Comparison of ENCODE assay signal across 8 cellular contexts in the genomic region with DNA sequence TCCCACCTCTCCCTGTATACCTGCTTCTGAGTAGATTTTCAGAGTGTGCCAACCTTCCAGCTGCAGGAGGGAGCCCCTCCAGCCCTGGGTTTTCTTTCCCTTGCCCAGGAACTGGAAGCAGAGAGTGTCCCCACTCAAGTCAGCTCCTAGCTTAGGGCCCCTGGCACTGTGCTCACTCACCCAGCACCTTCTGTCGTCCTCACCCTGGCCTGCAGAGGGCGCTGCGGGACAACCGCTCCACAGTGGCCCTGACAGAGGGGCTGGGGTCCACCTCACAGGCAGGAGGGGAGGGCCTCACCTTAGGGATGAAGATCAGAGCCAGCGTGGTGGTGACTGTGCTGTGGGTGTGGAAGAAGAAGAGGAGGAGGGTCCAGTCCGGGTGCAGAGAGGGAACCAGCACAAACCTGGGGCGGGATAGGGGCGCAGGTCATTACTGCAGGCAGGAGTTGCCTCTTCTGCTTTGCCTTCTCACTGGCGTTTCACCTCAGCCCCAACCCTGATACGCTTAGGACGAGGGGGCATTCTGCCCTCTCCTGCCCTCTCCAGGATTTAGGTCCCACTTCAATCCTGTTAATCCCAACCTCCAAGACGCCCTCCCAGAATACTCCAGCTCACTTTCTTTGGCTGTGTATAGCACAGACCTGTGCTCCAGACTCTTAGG. TPM values are rescaled to one million over a fixed set of nuclear protein-coding genes. Genes with fewer than 3 reads are reported as not detected.
A peak's percentile ranks its signal among the peaks of the same experiment; 100 is the strongest.
DNase-seq lines count a peak whose midpoint lies in the region; ATAC-seq and TF ChIP-seq lines count a peak whose summit lies in the region.

No MANE protein-coding gene starts in this region.

- intact Hi-C loops in activated T-helper 2 cell treated with anti-CD3 and anti-CD28 coated beads, Interferon-gamma antibody, Interleukin-2, Interleukin-4, amounts not matched to agents 10 μg/mL and 5 μg/mL and 100 μg/mL, durations not matched to agents 14 hours and 24 hours and 36 hours (cut with micrococcal nuclease), result no loop called here

- no peak overlapping the region for H3K27ac Mint-ChIP-seq in activated T-helper 2 cell treated with anti-CD3 and anti-CD28 coated beads, Interferon-gamma antibody, Interleukin-2, Interleukin-4, amounts not matched to agents 10 μg/mL and 5 μg/mL and 100 μg/mL, durations not matched to agents 14 hours and 24 hours and 36 hours
- no peak overlapping the region for H3K27ac Mint-ChIP-seq in type B pancreatic cell

- peaks cover 2% of the 10 kb centered on the region for H3K27me3 Mint-ChIP-seq in activated T-helper 2 cell treated with anti-CD3 and anti-CD28 coated beads, Interferon-gamma antibody, Interleukin-2, Interleukin-4, amounts not matched to agents 10 μg/mL and 5 μg/mL and 100 μg/mL, durations not matched to agents 14 hours and 24 hours and 36 hours (ENCODE audit: low read depth)
- H3K27me3 Mint-ChIP-seq in type B pancreatic cell, result peaks cover 15% of the 10 kb centered on the region

- no peaks in the 10 kb centered on the region for H3K36me3 Mint-ChIP-seq in activated T-helper 2 cell treated with anti-CD3 and anti-CD28 coated beads, Interferon-gamma antibody, Interleukin-2, Interleukin-4, amounts not matched to agents 10 μg/mL and 5 μg/mL and 100 μg/mL, durations not matched to agents 14 hours and 24 hours and 36 hours (ENCODE audit: low read depth)
- no peaks in the 10 kb centered on the region for H3K36me3 Mint-ChIP-seq in type B pancreatic cell

- no peaks in the 10 kb centered on the region for H3K9me3 Mint-ChIP-seq in activated T-helper 2 cell treated with anti-CD3 and anti-CD28 coated beads, Interferon-gamma antibody, Interleukin-2, Interleukin-4, amounts not matched to agents 10 μg/mL and 5 μg/mL and 100 μg/mL, durations not matched to agents 14 hours and 24 hours and 36 hours
- H3K9me3 Mint-ChIP-seq in type B pancreatic cell, result no peaks in the 10 kb centered on the region

- ATAC-seq in HG02852 (IDR thresholded peaks at IDR 0.05; ENCODE audit: unreplicated experiment), result no peak
- ATAC-seq in GM18517 (IDR thresholded peaks at IDR 0.05; ENCODE audit: unreplicated experiment), result no peak

- TF ChIP-seq CTCF in type B pancreatic cell (conservative IDR thresholded peaks at IDR 0.05), result peak; percentile 75

- DNase-seq in SKM-1 (lab: John Stamatoyannopoulos, UW; ENCODE audit: unreplicated experiment) (peak; percentile 8), SKM-1 treated with dmso at 0.1 percent for 144 hours (lab: John Stamatoyannopoulos, UW; ENCODE audit: unreplicated experiment) (no peak), NCI-H1436 (lab: John Stamatoyannopoulos, UW) (peak; percentile 64), islet precursor cell (peak; percentile 91), type B pancreatic cell (ENCODE audit: extremely low spot score, unreplicated experiment) (no peak)
- peak; percentile 42 for DNase-seq in activated T-helper 2 cell treated with anti-CD3 and anti-CD28 coated beads, Interferon-gamma antibody, Interleukin-2, Interleukin-4, amounts not matched to agents 10 μg/mL and 5 μg/mL and 100 μg/mL, durations not matched to agents 14 hours and 24 hours and 36 hours (ENCODE audit: low spot score)

- H3K4me1 Mint-ChIP-seq in activated T-helper 2 cell treated with anti-CD3 and anti-CD28 coated beads, Interferon-gamma antibody, Interleukin-2, Interleukin-4, amounts not matched to agents 10 μg/mL and 5 μg/mL and 100 μg/mL, durations not matched to agents 14 hours and 24 hours and 36 hours (ENCODE audit: low read depth), result no peaks in the 10 kb centered on the region
- H3K4me1 Mint-ChIP-seq in type B pancreatic cell (ENCODE audit: unreplicated experiment), result no peaks in the 10 kb centered on the region

- H3K4me3 Mint-ChIP-seq in activated T-helper 2 cell treated with anti-CD3 and anti-CD28 coated beads, Interferon-gamma antibody, Interleukin-2, Interleukin-4, amounts not matched to agents 10 μg/mL and 5 μg/mL and 100 μg/mL, durations not matched to agents 14 hours and 24 hours and 36 hours (ENCODE audit: low read depth), result no peak overlapping the region
- no peak overlapping the region for H3K4me3 Mint-ChIP-seq in type B pancreatic cell

RNA-seq across cellular contexts. Expression of gene GPR179, which starts 10.0 kb away (rescaled TPM):
- total RNA-seq in activated T-helper 2 cell treated with anti-CD3 and anti-CD28 coated beads, Interferon-gamma antibody, Interleukin-2, Interleukin-4, amounts not matched to agents 10 μg/mL and 5 μg/mL and 100 μg/mL, durations not matched to agents 14 hours and 24 hours and 36 hours, result not detected in 2 replicates
- 0.14 and 0.59 TPM in 2 replicates for total RNA-seq in type B pancreatic cell (ENCODE audit: low replicate concordance)

RNA-seq across cellular contexts. Expression of gene SOCS7, which starts 17.9 kb away (rescaled TPM):
- total RNA-seq in activated T-helper 2 cell treated with anti-CD3 and anti-CD28 coated beads, Interferon-gamma antibody, Interleukin-2, Interleukin-4, amounts not matched to agents 10 μg/mL and 5 μg/mL and 100 μg/mL, durations not matched to agents 14 hours and 24 hours and 36 hours, result 25.9 and 30.5 TPM in 2 replicates
- 25.8 and 33.0 TPM in 2 replicates for total RNA-seq in type B pancreatic cell (ENCODE audit: low replicate concordance)

RNA-seq across cellular contexts. Expression of gene MRPL45, which starts 36.8 kb away (rescaled TPM):
- 43.5 and 44.6 TPM in 2 replicates for total RNA-seq in activated T-helper 2 cell treated with anti-CD3 and anti-CD28 coated beads, Interferon-gamma antibody, Interleukin-2, Interleukin-4, amounts not matched to agents 10 μg/mL and 5 μg/mL and 100 μg/mL, durations not matched to agents 14 hours and 24 hours and 36 hours
- total RNA-seq in type B pancreatic cell (ENCODE audit: low replicate concordance), result 37.3 and 47.1 TPM in 2 replicates

Comparison
In these comparisons a context has a peak if more than half of its experiments do, and no peak if none do; other contexts are left out.
1. DNase-seq: peak in SKM-1 (single experiment), NCI-H1436 (single experiment), activated T-helper 2 cell treated with anti-CD3 and anti-CD28 coated beads, Interferon-gamma antibody, Interleukin-2, Interleukin-4, amounts not matched to agents 10 μg/mL and 5 μg/mL and 100 μg/mL, durations not matched to agents 14 hours and 24 hours and 36 hours (single experiment) and islet precursor cell (single experiment); none in SKM-1 treated with dmso at 0.1 percent for 144 hours (single experiment) and type B pancreatic cell (single experiment).